In the genomic region with DNA sequence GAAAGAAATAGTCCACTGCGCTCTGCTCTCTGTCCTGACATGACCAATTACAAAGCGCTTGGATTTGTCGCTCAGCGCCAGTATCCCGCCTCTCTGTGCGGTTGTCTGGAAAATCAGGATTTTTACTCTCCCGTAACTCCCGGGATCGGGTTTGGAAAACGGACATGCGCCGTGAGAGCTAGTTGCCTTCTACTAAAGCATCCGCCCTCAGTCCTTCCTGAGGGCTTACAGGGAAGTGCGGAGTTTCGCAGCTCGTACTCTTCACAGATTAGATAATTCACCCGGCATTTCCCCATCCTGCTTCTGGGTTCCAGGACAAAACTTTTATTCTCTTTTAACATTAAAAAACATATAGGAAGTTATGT, we compare ENCODE assay signal across 8 cellular contexts. TPM values are rescaled to one million over a fixed set of nuclear protein-coding genes. Genes with fewer than 3 reads are reported as not detected.
DNase-seq lines count a peak whose midpoint lies in the region; ATAC-seq and TF ChIP-seq lines count a peak whose summit lies in the region.

No MANE protein-coding gene starts in this region.

- peaks cover 14 to 35% (median 22%) of the 10 kb centered on the region in 4 donors for H3K4me1 ChIP-seq in upper lobe of left lung

- H3K4me3 ChIP-seq in GM12864 (ENCODE audit: low read depth, low read length): peak overlapping the region; percentile 79
- peak overlapping the region; percentile 66 to 94 (median 78) for H3K4me3 ChIP-seq in upper lobe of left lung

- H3K36me3 ChIP-seq in upper lobe of left lung: no peaks in the 10 kb centered on the region

- ATAC-seq in HG02759 (IDR thresholded peaks at IDR 0.05; ENCODE audit: unreplicated experiment): peak; percentile 42
- peak; percentile 90 to 92 for ATAC-seq in left cardiac atrium
- peak; percentile 95 to 97 for ATAC-seq in upper lobe of left lung (ENCODE audit: low FRiP score in 2 of 2)

- no peaks in the 10 kb centered on the region for H3K9me3 ChIP-seq in upper lobe of left lung

- TF ChIP-seq POLR2A in upper lobe of left lung (IDR thresholded peaks at IDR 0.05): peak in 3 of 4 donors; percentile 85 to 93 (median 87)

- 0% methylated on average over 17 of the region's 17 CpGs for WGBS in upper lobe of left lung, 2 donors

- peak in 1 of 4 donors; percentile 3 for TF ChIP-seq EP300 in upper lobe of left lung (IDR thresholded peaks at IDR 0.05)

- TF ChIP-seq CTCF in GM12864 (IDR thresholded peaks at IDR 0.05; ENCODE audit: low read depth, low read length, missing control alignments) (no peak), upper lobe of left lung (IDR thresholded peaks at IDR 0.05) (peak in 1 of 6 experiments; percentile 7)

- peaks cover 0 to 2% (median 0%) of the 10 kb centered on the region in 4 donors for H3K27me3 ChIP-seq in upper lobe of left lung

- DNase-seq in GM12864 (ENCODE audit: low read depth): peak; percentile 88
- DNase-seq in NCI-H1417 (lab: John Stamatoyannopoulos, UW): peak; percentile 99 to 100 (median 100)
- peak; percentile 99 for DNase-seq in SW480 (ENCODE audit: low spot score)
- DNase-seq in amniotic epithelial cell (ENCODE audit: low read depth): peak; percentile 100
- peak; percentile 93 for DNase-seq in left cardiac atrium
- DNase-seq in posterior cingulate gyrus: peak; percentile 86 to 98 (median 91)
- DNase-seq in upper lobe of left lung: peak in 1 of 2 donors; percentile 92

- intact Hi-C loops in left cardiac atrium (cut with DNase I): loop anchor here in 1 of 2 donors (10.0 kb wide), 1 partner anchor 1460 kb away; no protein-coding TSS in a partner anchor
- intact Hi-C loops in posterior cingulate gyrus (cut with DNase I): loop anchor here (2.0 kb wide), 2 partner anchors 216 to 238 kb away; partner anchors contain the start of genes JAG1 and SNAP25

- H3K27ac ChIP-seq in upper lobe of left lung: peak overlapping the region; percentile 87 to 98 (median 96)

RNA-seq across cellular contexts. Expression of gene MKKS, which starts 0.4 kb away (rescaled TPM):
- 10 to 100 TPM; 26.4 to 26.8 TPM for total RNA-seq in left cardiac atrium
- total RNA-seq in upper lobe of left lung: 10 to 100 TPM in 4 of 6 donors, 1 to 10 TPM in 2; 3.1 to 19.3 (median 11.8) TPM

RNA-seq across cellular contexts. Expression of gene SLX4IP, which starts 0.7 kb away (rescaled TPM):
- total RNA-seq in left cardiac atrium (1 to 10 TPM; 1.7 to 3.1 TPM), upper lobe of left lung (1 to 10 TPM; 3.2 to 6.0 (median 4.5) TPM)

Comparison
In these comparisons a context has a peak if more than half of its experiments do, and no peak if none do; other contexts are left out.
1. ATAC-seq: peak in every context shown above with its lines; median percentile 96 in upper lobe of left lung; 91 in left cardiac atrium; 42 in HG02759.